8 cellular contexts compared by ENCODE assay signal in the genomic region with DNA sequence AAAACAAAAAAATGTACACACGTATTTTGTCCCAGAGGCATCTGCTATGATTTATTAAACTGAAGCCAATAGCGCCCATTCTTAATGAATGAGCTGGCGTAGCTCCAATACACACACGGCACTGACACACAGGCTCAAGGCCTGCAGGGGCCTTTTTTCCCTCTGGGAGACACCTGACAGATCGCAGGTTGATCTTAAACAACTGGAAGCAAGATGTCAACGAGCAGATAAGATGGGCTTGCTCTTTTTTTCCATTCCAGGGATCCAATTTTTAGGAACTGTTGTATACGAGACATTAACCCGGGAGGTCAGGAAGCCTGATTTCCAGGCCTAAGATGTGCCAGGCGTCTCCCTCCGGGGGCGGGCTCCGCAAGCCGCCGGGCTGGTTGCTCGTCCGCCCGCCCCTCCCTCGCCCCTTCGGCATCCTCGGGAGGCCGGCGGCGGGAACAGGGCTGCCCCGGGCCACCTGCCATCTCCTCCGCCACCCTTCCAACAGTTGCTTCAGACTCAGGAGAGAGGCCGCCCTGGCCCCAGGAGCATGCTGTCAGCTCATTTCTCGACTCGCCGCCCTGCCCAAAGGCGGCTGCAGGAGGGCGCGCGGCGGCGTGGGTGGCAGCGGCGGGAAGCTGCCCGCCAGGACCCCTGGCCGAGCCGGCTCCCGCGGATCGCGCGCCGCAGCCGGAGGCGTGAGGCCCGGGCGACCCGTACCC. TPM values are rescaled to one million over a fixed set of nuclear protein-coding genes. Genes with fewer than 3 reads are reported as not detected.
DNase-seq lines count a peak whose midpoint lies in the region; ATAC-seq, FAIRE-seq and TF ChIP-seq lines count a peak whose summit lies in the region.

No MANE protein-coding gene starts in this region.

- H3K27me3 Mint-ChIP-seq in T-cell = no peaks in the 10 kb centered on the region

- peak overlapping the region; percentile 95 to 98 for H3K27ac Mint-ChIP-seq in T-cell

- peak overlapping the region; percentile 81 for H3K4me2 ChIP-seq in GM23248 (ENCODE audit: unreplicated experiment)
- H3K4me2 ChIP-seq in K562 (ENCODE audit: insufficient read depth, low read length) = peak overlapping the region; percentile 92
- peak overlapping the region; percentile 96 for H3K4me2 ChIP-seq in keratinocyte (ENCODE audit: control insufficient read depth, extremely low read depth, insufficient read depth, low read depth, low read length)

- CTCF ChIA-PET in T-cell (lab: Charles Lee) = interaction anchor here in 1 of 2 donors (0.7 to 1.0 kb wide), 2 partner anchors 9 to 335 kb away, joined by 3 read pairs; no protein-coding TSS in a partner anchor
- CTCF ChIA-PET in K562 (lab: Yijun Ruan, JAX; ENCODE audit: low intra/inter-chr PET ratio) = interaction anchor here (0.5 kb wide), 1 partner anchor 559 kb away, joined by 3 read pairs; no protein-coding TSS in a partner anchor

- H3K27ac ChIP-seq in GM23248 = no peak overlapping the region
- H3K27ac ChIP-seq in K562 (ENCODE audit: extremely low read depth, low read depth, low read length) = peak overlapping the region; percentile 75; the same call in 2 of the 3 replicates
- H3K27ac ChIP-seq in keratinocyte (ENCODE audit: control insufficient read depth, insufficient read depth, low read length) = peak overlapping the region; percentile 51

- DNase-seq in EL (peak; percentile 37), GM23248 (peak; percentile 60), Kasumi-1 (lab: John Stamatoyannopoulos, UW) (peak; percentile 36 to 44), T-cell (peak in 17 of 34 experiments; percentile 5 to 38 (median 12)), K562 (ENCODE audit: extremely low read depth in 1 of 4, low spot score in 3 of 4) (peak; percentile 40 to 66 (median 57)), keratinocyte (ENCODE audit: low read depth, low spot score) (no peak), GM19240 (ENCODE audit: insufficient read length, low spot score) (no peak)
- peak; percentile 8 to 36 (median 16) for DNase-seq in stimulated activated CD4-positive, alpha-beta T cell treated with anti-CD3 and anti-CD28 coated beads, Interleukin-12 subunit alpha, Interleukin-12 subunit beta, amount 100 ng/mL, for 48 hours (ENCODE audit: low read depth in 2 of 3, low spot score in 1 of 3)

- H3K9me1 ChIP-seq in K562 (ENCODE audit: control insufficient read depth, insufficient read depth, low read length) (no peaks in the 10 kb centered on the region), keratinocyte (ENCODE audit: control insufficient read depth, extremely low read depth, insufficient read depth, low read length) (no peaks in the 10 kb centered on the region)

- no peaks in the 10 kb centered on the region for H3K9me3 Mint-ChIP-seq in T-cell

- BruUV-seq in K562 (replicated peaks; lab: Mats Ljungman, UMichigan) = no TSS peak

- no peak for TF ChIP-seq EP300 in K562 (IDR thresholded peaks at IDR 0.05; ENCODE audit: low read length)

- peaks cover 43 to 46% (median 46%) of the 10 kb centered on the region in 3 donors for H3K4me1 Mint-ChIP-seq in T-cell

- H3K27me3 ChIP-seq in GM23248 (replicated peaks; ENCODE audit: insufficient read depth) (no peaks in the 10 kb centered on the region), K562 (ENCODE audit: control insufficient read depth in 2 of 2, insufficient read depth in 2 of 2, low read length in 2 of 2) (no peaks in the 10 kb centered on the region), keratinocyte (ENCODE audit: control insufficient read depth, extremely low read depth, insufficient read depth, low read length) (no peaks in the 10 kb centered on the region)

- H3K4me1 ChIP-seq in GM23248 (ENCODE audit: insufficient read depth) = peaks cover 21% of the 10 kb centered on the region
- peaks cover 19 to 35% of the 10 kb centered on the region in 2 experiments; a peak in 4 of 5 replicates for H3K4me1 ChIP-seq in K562 (replicated peaks in 1 of 2; ENCODE audit: control insufficient read depth in 2 of 2, insufficient read depth in 2 of 2, low read length in 2 of 2)
- H3K4me1 ChIP-seq in keratinocyte (ENCODE audit: control insufficient read depth, extremely low read depth, insufficient read depth, low read length) = peaks cover 12% of the 10 kb centered on the region

- peaks cover 4% of the 10 kb centered on the region; the same call in 1 of the 2 replicates for H3K9me2 ChIP-seq in GM23248 (ENCODE audit: insufficient read depth)

- dilution Hi-C loops in keratinocyte (cut with MboI; ENCODE audit: extremely low pct_ligation_motif_present, low sequenced_read_pairs) = no loop called here

- no peak for TF ChIP-seq POLR2A in K562 (conservative IDR thresholded peaks at IDR 0.05)

- intact Hi-C loops in K562 (cut with micrococcal nuclease) = loop anchor here (2.0 to 5.0 kb wide), 5 partner anchors 61 to 181 kb away; partner anchors contain the start of gene C1orf198

- in situ Hi-C loops in GM23248 (cut with MboI) = no loop called here
- in situ Hi-C loops in K562 (cut with MboI) = no loop called here

- 0 out of 6 replicates have a peak, but pooled peaks of 1 of the 3 experiments have one; percentile 1 for TF ChIP-seq CTCF in K562 (IDR thresholded peaks at IDR 0.05 in 2 of 3, conservative IDR thresholded peaks at IDR 0.05 in 1 of 3; ENCODE audit: insufficient read depth in 2 of 3, low read depth in 1 of 3, low read length in 3 of 3)
- no peak for TF ChIP-seq CTCF in keratinocyte (optimal IDR thresholded peaks at IDR 0.05 in 1 of 3, IDR thresholded peaks at IDR 0.05 in 1 of 3, conservative IDR thresholded peaks at IDR 0.05 in 1 of 3; ENCODE audit: extremely low read depth in 1 of 3, insufficient read depth in 2 of 3, low read length in 3 of 3)

- H3F3A ChIP-seq in GM23248 (ENCODE audit: insufficient read depth) = peaks cover 24% of the 10 kb centered on the region

- H2AFZ ChIP-seq in GM23248 (peak overlapping the region; percentile 96), K562 (ENCODE audit: low read depth, low read length) (peak overlapping the region; percentile 3; the same call in 1 of the 2 replicates), keratinocyte (ENCODE audit: control insufficient read depth, low read length) (peak overlapping the region; percentile 58)

- H3K9ac ChIP-seq in GM23248 (peak overlapping the region; percentile 38), K562 (ENCODE audit: insufficient read depth in 1 of 2, low read depth in 2 of 2, low read length in 2 of 2) (peak overlapping the region; percentile 40 to 91), keratinocyte (ENCODE audit: control insufficient read depth, extremely low read depth, insufficient read depth, low read length) (peak overlapping the region; percentile 65)

- 2 to 3% methylated on average over 27 to 42 of the region's 51 CpGs for WGBS in GM23248 (ENCODE audit: low coverage in 1 of 2, low lambda C conversion rate in 2 of 2, missing lambda C conversion rate in 2 of 2), 2 experiments
- 2% methylated on average over 43 of the region's 51 CpGs for WGBS in K562 (ENCODE audit: insufficient coverage, low coverage, missing lambda C conversion rate)

- peak overlapping the region in 2 of 3 donors; percentile 92 to 95 for H3K4me3 Mint-ChIP-seq in T-cell

- FAIRE-seq in K562 (lab: Jason Lieb, UNC) (no peak), keratinocyte (lab: Jason Lieb, UNC) (no peak)

- H3K9me3 ChIP-seq in GM23248 (ENCODE audit: low read depth) = no peaks in the 10 kb centered on the region
- no peaks in the 10 kb centered on the region; the same call in 1 of the 2 replicates for H3K9me3 ChIP-seq in K562 (replicated peaks; ENCODE audit: control insufficient read depth, insufficient read depth, low read depth, low read length)
- no peaks in the 10 kb centered on the region for H3K9me3 ChIP-seq in keratinocyte (ENCODE audit: control insufficient read depth, low read depth, low read length)

- POLR2A ChIA-PET in T-cell (lab: Charles Lee) (interaction anchor here in 1 of 2 donors (0.7 kb wide), 1 partner anchor 57 kb away, joined by 3 read pairs; no protein-coding TSS in a partner anchor), K562 (lab: Yijun Ruan, JAX) (interaction anchor here (0.6 to 2.7 kb wide), 7 partner anchors 9 to 195 kb away, joined by 3 to 9 read pairs (median 3); no protein-coding TSS in a partner anchor)

- peaks cover 49% of the 10 kb centered on the region for H3K79me2 ChIP-seq in GM23248 (ENCODE audit: insufficient read depth)
- H3K79me2 ChIP-seq in K562 (ENCODE audit: control insufficient read depth, insufficient read depth, low read length) = peaks cover 63% of the 10 kb centered on the region
- H3K79me2 ChIP-seq in keratinocyte (ENCODE audit: control insufficient read depth, insufficient read depth, low read length) = peaks cover 48% of the 10 kb centered on the region

- H4K20me1 ChIP-seq in GM23248 (ENCODE audit: insufficient read depth) = no peaks in the 10 kb centered on the region
- H4K20me1 ChIP-seq in K562 (replicated peaks; ENCODE audit: control insufficient read depth, insufficient read depth, low read length) = peaks cover under 1% of the 10 kb centered on the region; the same call in 1 of the 2 replicates
- H4K20me1 ChIP-seq in keratinocyte (ENCODE audit: control insufficient read depth, extremely low read depth, insufficient read depth, low read length) = no peaks in the 10 kb centered on the region

- peaks cover 9% of the 10 kb centered on the region for H3K36me3 Mint-ChIP-seq in T-cell

- H3K36me3 ChIP-seq in GM23248 (ENCODE audit: low read depth) = 0 out of 2 replicates have a peak, but pooled peaks cover 4% of the 10 kb centered on the region
- H3K36me3 ChIP-seq in K562 (ENCODE audit: control insufficient read depth, insufficient read depth, low read length) = peaks cover 39% of the 10 kb centered on the region
- H3K36me3 ChIP-seq in keratinocyte (ENCODE audit: control insufficient read depth in 2 of 2, extremely low read depth in 1 of 2, insufficient read depth in 2 of 2, low read length in 2 of 2) = peaks cover 6 to 18% of the 10 kb centered on the region in 2 experiments

- ATAC-seq in T-cell (replicated peaks in 1 of 4) (peak in 3 of 4 experiments; percentile 3), K562 (peak; percentile 2; the same call in 2 of the 3 replicates)

- H3K4me3 ChIP-seq in GM23248 = peak overlapping the region; percentile 96
- H3K4me3 ChIP-seq in K562 = peak overlapping the region; percentile 62
- peak overlapping the region; percentile 77 to 92 (median 87) for H3K4me3 ChIP-seq in keratinocyte (ENCODE audit: control insufficient read depth in 2 of 3, extremely low read depth in 1 of 3, insufficient read depth in 2 of 3, low read depth in 1 of 3, low read length in 3 of 3)

- TF ChIP-seq RAD21 in K562 (CRISPR knock-in tag; conservative IDR thresholded peaks at IDR 0.05 in 1 of 2, IDR thresholded peaks at IDR 0.05 in 1 of 2) = no peak

RNA-seq across cellular contexts. Expression of gene TTC13, which starts 0.7 kb away (rescaled TPM):
- total RNA-seq in GM23248 (2014; rRNA removed; shearing (Covaris generic)) = 11.1 and 14.3 TPM in 2 replicates
- polyA plus RNA-seq in GM23248 (2016; fragmentation: Nextera tagmentation; extraction: Ambion mirVana) (6.7 and 9.1 TPM in 2 replicates), K562 (2011; rRNA removed) (7.4 and 9.6 TPM in 2 replicates), K562 (2014; fragmentation: Illumina TruSeq; extraction: Trizol) (10.4 and 13.8 TPM in 2 replicates), K562 (2014; fragmentation: Nextera tagmentation; extraction: Ambion mirVana) (1 to 10 TPM; 1.7 to 2.2 TPM), K562 (2014; rRNA removed) (9.6 and 11.4 TPM in 2 replicates), keratinocyte (4.0 to 8.3 TPM (median 6.7 TPM) in 3 replicates)
- total RNA-seq in T-cell (10 to 100 TPM; 39.7 to 44.9 (median 42.2) TPM), K562 (2014; rRNA removed) (6.2 and 7.9 TPM in 2 replicates), K562 (2014; rRNA removed; fragmentation: Illumina TruSeq; extraction: Trizol) (7.6 and 9.1 TPM in 2 replicates), K562 (2015; rRNA removed; fragmentation: Illumina TruSeq; extraction: Trizol) (9.0 and 12.2 TPM in 2 replicates), K562 (2021) (10.9 and 12.3 TPM in 2 replicates)
- total RNA-seq in K562 (2011; cell fraction: chromatin; rRNA removed; ENCODE audit: low replicate concordance) = 12.9 and 36.9 TPM in 2 replicates
- 7.5 and 12.8 TPM in 2 replicates for total RNA-seq in K562 (2011; cell fraction: nucleolus; rRNA removed)
- total RNA-seq in K562 (2011; cell fraction: nucleoplasm; rRNA removed) = 15.6 and 17.7 TPM in 2 replicates
- 2.2 and 2.5 TPM in 2 replicates for polyA plus RNA-seq in K562 (2011; cell fraction: cytosol; rRNA removed)
- polyA plus RNA-seq in K562 (2011; cell fraction: nucleus; rRNA removed) = 23.4 and 28.7 TPM in 2 replicates
- polyA plus RNA-seq in K562 (2012) = 8.7 and 13.9 TPM in 2 replicates
- polyA minus RNA-seq in K562 (2011; rRNA and poly(A)+ RNA removed) = 13.1 and 17.5 TPM in 2 replicates
- polyA minus RNA-seq in K562 (2011; cell fraction: cytosol; rRNA and poly(A)+ RNA removed) = 4.4 and 6.1 TPM in 2 replicates
- 21.4 and 25.0 TPM in 2 replicates for polyA minus RNA-seq in K562 (2011; cell fraction: nucleus; rRNA and poly(A)+ RNA removed)
- 13.7 TPM for polyA plus RNA-seq in keratinocyte (2011; ENCODE audit: low read depth)
- polyA plus RNA-seq in keratinocyte (2011; cell fraction: cytosol; rRNA removed) = 1.9 and 2.8 TPM in 2 replicates
- 16.8 and 20.0 TPM in 2 replicates for polyA plus RNA-seq in keratinocyte (2011; cell fraction: nucleus; rRNA removed)
- polyA plus RNA-seq in keratinocyte (2012; ENCODE audit: low replicate concordance) = 3.9 and 9.1 TPM in 2 replicates
- 3.9 to 14.7 TPM (median 5.6 TPM) in 3 replicates for polyA minus RNA-seq in keratinocyte
- 2.9 TPM for polyA minus RNA-seq in keratinocyte (2011; cell fraction: cytosol; rRNA and poly(A)+ RNA removed)
- polyA minus RNA-seq in keratinocyte (2011; cell fraction: nucleus; rRNA and poly(A)+ RNA removed) = 6.3 and 11.6 TPM in 2 replicates

RNA-seq across cellular contexts. Expression of gene ARV1, which starts 1.0 kb away (rescaled TPM):
- 25.0 and 30.2 TPM in 2 replicates for total RNA-seq in GM23248 (2014; rRNA removed; shearing (Covaris generic))
- polyA plus RNA-seq in GM23248 (2016; fragmentation: Nextera tagmentation; extraction: Ambion mirVana) = 26.2 and 27.5 TPM in 2 replicates
- total RNA-seq in T-cell = 10 to 100 TPM in 3 of 5 donors, 1 to 10 TPM in 2; 6.7 to 13.2 (median 10.0) TPM
- total RNA-seq in K562 (2011; cell fraction: chromatin; rRNA removed; ENCODE audit: low replicate concordance) = 34.0 and 60.9 TPM in 2 replicates
- total RNA-seq in K562 (2011; cell fraction: nucleolus; rRNA removed) = 35.9 and 44.0 TPM in 2 replicates
- total RNA-seq in K562 (2011; cell fraction: nucleoplasm; rRNA removed) = 68.0 and 76.8 TPM in 2 replicates
- total RNA-seq in K562 (2014; rRNA removed) = 54.8 and 66.6 TPM in 2 replicates
- 85.3 and 92.3 TPM in 2 replicates for total RNA-seq in K562 (2014; rRNA removed; fragmentation: Illumina TruSeq; extraction: Trizol)
- total RNA-seq in K562 (2015; rRNA removed; fragmentation: Illumina TruSeq; extraction: Trizol) = 70.0 and 74.0 TPM in 2 replicates
- total RNA-seq in K562 (2021) = 63.5 and 65.5 TPM in 2 replicates
- 101 and 139 TPM in 2 replicates for polyA plus RNA-seq in K562 (2011; rRNA removed)
- 40.2 and 61.9 TPM in 2 replicates for polyA plus RNA-seq in K562 (2011; cell fraction: cytosol; rRNA removed)
- polyA plus RNA-seq in K562 (2011; cell fraction: nucleus; rRNA removed) = 45.5 and 69.3 TPM in 2 replicates
- polyA plus RNA-seq in K562 (2012) = 68.8 and 104 TPM in 2 replicates
- polyA plus RNA-seq in K562 (2014; fragmentation: Illumina TruSeq; extraction: Trizol) = 110 and 129 TPM in 2 replicates
- 10 to 100 TPM; 61.9 to 71.0 TPM for polyA plus RNA-seq in K562 (2014; fragmentation: Nextera tagmentation; extraction: Ambion mirVana)
- 117 and 128 TPM in 2 replicates for polyA plus RNA-seq in K562 (2014; rRNA removed)
- polyA minus RNA-seq in K562 (2011; rRNA and poly(A)+ RNA removed) = 49.0 and 59.1 TPM in 2 replicates
- 18.5 and 25.1 TPM in 2 replicates for polyA minus RNA-seq in K562 (2011; cell fraction: cytosol; rRNA and poly(A)+ RNA removed)
- 12.0 and 15.7 TPM in 2 replicates for polyA minus RNA-seq in K562 (2011; cell fraction: nucleus; rRNA and poly(A)+ RNA removed)
- 20.7 to 38.1 TPM (median 30.7 TPM) in 3 replicates for polyA plus RNA-seq in keratinocyte
- polyA plus RNA-seq in keratinocyte (2011; ENCODE audit: low read depth) = 9.6 TPM
- 18.7 and 37.1 TPM in 2 replicates for polyA plus RNA-seq in keratinocyte (2011; cell fraction: cytosol; rRNA removed)
- 36.4 and 43.1 TPM in 2 replicates for polyA plus RNA-seq in keratinocyte (2011; cell fraction: nucleus; rRNA removed)
- 14.0 and 19.9 TPM in 2 replicates for polyA plus RNA-seq in keratinocyte (2012; ENCODE audit: low replicate concordance)
- 3.7 to 12.9 TPM (median 11.0 TPM) in 3 replicates for polyA minus RNA-seq in keratinocyte
- polyA minus RNA-seq in keratinocyte (2011; cell fraction: cytosol; rRNA and poly(A)+ RNA removed) = 12.1 TPM
- polyA minus RNA-seq in keratinocyte (2011; cell fraction: nucleus; rRNA and poly(A)+ RNA removed) = 5.2 and 12.8 TPM in 2 replicates

Comparison
In these comparisons a context has a peak if more than half of its experiments do, and no peak if none do; other contexts are left out.
1. DNase-seq: peak in EL (single experiment), GM23248 (single experiment), Kasumi-1 (2 of 2), K562 (4 of 4) and stimulated activated CD4-positive, alpha-beta T cell treated with anti-CD3 and anti-CD28 coated beads, Interleukin-12 subunit alpha, Interleukin-12 subunit beta, amount 100 ng/mL, for 48 hours (3 of 3); none in keratinocyte (single experiment) and GM19240 (single experiment).
2. H2AFZ ChIP-seq: peak in every context shown above with its lines; median percentile 96 in GM23248; 58 in keratinocyte; 3 in K562.
3. Peak in every context shown above with its lines, with median percentiles within 50 percentile points of each other: H3K4me2 ChIP-seq, H3K4me3 ChIP-seq and H3K9ac ChIP-seq.